Comparison of ENCODE assay signal across 28 cellular contexts in the genomic region with DNA sequence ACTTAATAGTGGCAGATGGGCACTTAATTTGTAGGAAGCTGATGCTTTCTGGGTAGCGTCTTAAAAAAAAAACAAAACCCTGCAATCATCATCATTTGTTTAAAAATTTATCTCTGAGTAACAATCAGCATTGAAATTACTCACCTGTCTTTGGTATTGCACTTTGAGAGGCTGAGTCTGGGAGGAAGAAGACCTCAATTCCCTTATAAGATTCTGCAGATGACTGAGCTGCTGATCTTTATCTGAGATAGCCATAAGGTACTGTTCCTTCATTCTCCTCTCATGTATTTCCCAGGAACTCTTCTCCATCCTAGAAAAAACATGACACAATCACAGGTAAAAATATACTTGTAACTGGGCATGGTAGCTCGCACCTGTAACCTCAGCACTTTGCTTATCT.
"Had no signal": no experiment of that assay in that cellular context is flagged by ENCODE, and none has a peak within 500 bp of the region (broad histone marks: within the 10 kb centered on the region; RNA-seq: fewer than 3 reads in every experiment).

No MANE protein-coding gene starts in this region.

- H3K4me2 ChIP-seq: neural progenitor cell had no signal

- H3K9me3 ChIP-seq: ovary, psoas muscle, right lobe of liver, sigmoid colon, stomach, thoracic aorta, thyroid gland, tibial nerve, upper lobe of left lung, vagina had no signal

- H3K4me1 Mint-ChIP-seq: natural killer cell; nephron; neural progenitor cell; stimulated activated effector memory CD8-positive, alpha-beta T cell treated with anti-CD3 and anti-CD28 coated beads, Interleukin-12 subunit alpha, Interleukin-12 subunit beta, amount 100 ng/mL, for 72 hours; stimulated activated naive B cell treated with anti-CD40 and anti-IgM and Interleukin-4, amounts not matched to agents 10 μg/mL and 1 μg/mL and 100 μg/mL, for 72 hours had no signal

- H3K27me3 ChIP-seq: neural progenitor cell, ovary, right lobe of liver, sigmoid colon, stomach, thyroid gland, tibial nerve, upper lobe of left lung, vagina had no signal

- H2AFZ ChIP-seq: neural progenitor cell, parathyroid adenoma had no signal

- H3K4me1 ChIP-seq: neural progenitor cell, parathyroid adenoma, psoas muscle, right lobe of liver, sigmoid colon, thyroid gland, tibial nerve, upper lobe of left lung, vagina had no signal

- H3K36me3 ChIP-seq: ovary had no signal

- H3K27me3 Mint-ChIP-seq: progenitor cell of endocrine pancreas; stimulated activated naive B cell treated with anti-CD40 and anti-IgM and Interleukin-4, amounts not matched to agents 10 μg/mL and 1 μg/mL and 100 μg/mL, for 72 hours; stimulated activated naive CD8-positive, alpha-beta T cell treated with anti-CD3 and anti-CD28 coated beads, Interleukin-15, Interleukin-2, amounts not matched to agents 100 ng/mL and 50 ng/mL, for 24 hours had no signal

- FAIRE-seq: small intestine, urothelium cell line had no signal

- H3K4me3 Mint-ChIP-seq: natural killer cell; nephron; neural progenitor cell; stimulated activated effector memory CD8-positive, alpha-beta T cell treated with anti-CD3 and anti-CD28 coated beads, Interleukin-12 subunit alpha, Interleukin-12 subunit beta, amount 100 ng/mL, for 72 hours; stimulated activated naive B cell treated with anti-CD40 and anti-IgM and Interleukin-4, amounts not matched to agents 10 μg/mL and 1 μg/mL and 100 μg/mL, for 72 hours; stimulated activated naive CD8-positive, alpha-beta T cell treated with anti-CD3 and anti-CD28 coated beads, Interleukin-15, Interleukin-2, amounts not matched to agents 100 ng/mL and 50 ng/mL, for 24 hours had no signal

- H3K9ac ChIP-seq: neural progenitor cell, parathyroid adenoma had no signal

- H3K9me3 Mint-ChIP-seq: natural killer cell; nephron; neural progenitor cell; stimulated activated effector memory CD8-positive, alpha-beta T cell treated with anti-CD3 and anti-CD28 coated beads, Interleukin-12 subunit alpha, Interleukin-12 subunit beta, amount 100 ng/mL, for 72 hours; stimulated activated naive B cell treated with anti-CD40 and anti-IgM and Interleukin-4, amounts not matched to agents 10 μg/mL and 1 μg/mL and 100 μg/mL, for 72 hours; stimulated activated naive CD8-positive, alpha-beta T cell treated with anti-CD3 and anti-CD28 coated beads, Interleukin-15, Interleukin-2, amounts not matched to agents 100 ng/mL and 50 ng/mL, for 24 hours had no signal

- ATAC-seq: natural killer cell; psoas muscle; right cardiac atrium; right lobe of liver; stimulated activated effector memory CD8-positive, alpha-beta T cell treated with anti-CD3 and anti-CD28 coated beads, Interleukin-12 subunit alpha, Interleukin-12 subunit beta, amount 100 ng/mL, for 72 hours; stimulated activated naive B cell treated with anti-CD40 and anti-IgM and Interleukin-4, amounts not matched to agents 10 μg/mL and 1 μg/mL and 100 μg/mL, for 72 hours had no signal

- H3K4me3 ChIP-seq: neural progenitor cell, ovary, psoas muscle, right lobe of liver, sigmoid colon, stomach, thoracic aorta, thyroid gland, tibial nerve, upper lobe of left lung, vagina had no signal

- H3K79me2 ChIP-seq: parathyroid adenoma had no signal

- H3K27ac Mint-ChIP-seq: natural killer cell; nephron; neural progenitor cell; progenitor cell of endocrine pancreas; stimulated activated effector memory CD8-positive, alpha-beta T cell treated with anti-CD3 and anti-CD28 coated beads, Interleukin-12 subunit alpha, Interleukin-12 subunit beta, amount 100 ng/mL, for 72 hours; stimulated activated naive B cell treated with anti-CD40 and anti-IgM and Interleukin-4, amounts not matched to agents 10 μg/mL and 1 μg/mL and 100 μg/mL, for 72 hours; stimulated activated naive CD8-positive, alpha-beta T cell treated with anti-CD3 and anti-CD28 coated beads, Interleukin-15, Interleukin-2, amounts not matched to agents 100 ng/mL and 50 ng/mL, for 24 hours had no signal

- H3K27ac ChIP-seq: neural progenitor cell, ovary, parathyroid adenoma, psoas muscle, right lobe of liver, sigmoid colon, stomach, thoracic aorta, thyroid gland, tibial nerve, upper lobe of left lung, vagina had no signal

- DNase-seq: natural killer cell; occipital lobe; ovary; posterior cingulate gyrus; psoas muscle; right cardiac atrium; right lobe of liver; sigmoid colon; small intestine; stimulated activated CD4-positive, alpha-beta T cell treated with anti-CD3 and anti-CD28 coated beads, Interleukin-15, amount 100 ng/mL, for 24 hours; stimulated activated CD4-positive, alpha-beta T cell treated with anti-CD3 and anti-CD28 coated beads, Interleukin-2, amount 100 ng/mL, for 24 hours; stimulated activated CD4-positive, alpha-beta T cell treated with anti-CD3 and anti-CD28 coated beads, Interleukin-2, amount 100 ng/mL, for 48 hours; stimulated activated CD4-positive, alpha-beta T cell treated with anti-CD3 and anti-CD28 coated beads, Interleukin-4, amount 100 ng/mL, for 24 hours; stimulated activated naive B cell treated with anti-CD40 and anti-IgM and Interleukin-4, amounts not matched to agents 10 μg/mL and 1 μg/mL and 100 μg/mL, for 72 hours; stimulated activated naive CD4-positive, alpha-beta T cell treated with Interleukin-2 at 50 U/mL for 16 hours; stomach; thyroid gland; upper lobe of left lung had no signal
